ENCODE assay signal across 8 cellular contexts in genomic region chr2:27891063-27891819, GRCh38. TPM values are rescaled to one million over a fixed set of nuclear protein-coding genes. Genes with fewer than 3 reads are reported as not detected.
DNase-seq lines count a peak whose midpoint lies in the region; ATAC-seq, FAIRE-seq and TF ChIP-seq lines count a peak whose summit lies in the region.

No MANE protein-coding gene starts in this region.

- H3K18ac ChIP-seq in neuronal stem cell (ENCODE audit: low read length), result peak overlapping the region; percentile 73

- no peaks in the 10 kb centered on the region for H3K9me3 ChIP-seq in neuronal stem cell (replicated peaks in 1 of 2; ENCODE audit: control insufficient read depth in 2 of 2, insufficient read depth in 1 of 2, low read depth in 1 of 2, low read length in 2 of 2)

- no peak overlapping the region for H4K91ac ChIP-seq in neuronal stem cell (ENCODE audit: low read depth, low read length, poor library complexity)

- H2BK5ac ChIP-seq in neuronal stem cell (ENCODE audit: low read length), result no peak overlapping the region

- WGBS in neuronal stem cell (ENCODE audit: extremely low coverage in 2 of 2, insufficient read length in 2 of 2, insufficient replicate concordance in 1 of 2), 2 donors, result no CpG with 5 or more reads among the region's 21 CpGs

- H2BK15ac ChIP-seq in neuronal stem cell (ENCODE audit: low read length), result no peak overlapping the region

- DNase-seq in AG10803 (ENCODE audit: low read depth), result peak; percentile 67
- DNase-seq in GM19240 (ENCODE audit: insufficient read length, low spot score), result peak; percentile 33
- peak; percentile 74 for DNase-seq in HTR-8/SVneo (ENCODE audit: insufficient read length, low spot score)
- peak; percentile 19 for DNase-seq in SIG-M5 (lab: John Stamatoyannopoulos, UW)
- DNase-seq in activated gamma-delta T cell treated with anti-CD3 and anti-CD28 coated beads, Interleukin-2, amount 50 U/mL, for 16 hours (ENCODE audit: low read depth), result peak; percentile 81
- peak in 1 of 2 donors; percentile 63 for DNase-seq in foreskin keratinocyte
- DNase-seq in neuronal stem cell (ENCODE audit: low spot score), result peak; percentile 54
- peak in 34 of 49 donors; percentile 4 to 91 (median 32) for DNase-seq in substantia nigra (lab: John Stamatoyannopoulos, UW)

- H3K4me3 ChIP-seq in AG10803 (ENCODE audit: low read length) (peak overlapping the region; percentile 90), neuronal stem cell (ENCODE audit: low read length in 2 of 2) (peak overlapping the region; percentile 72 to 93)

- H3K9ac ChIP-seq in neuronal stem cell (ENCODE audit: low read depth, low read length, poor library complexity), result peak overlapping the region; percentile 65

- H3K14ac ChIP-seq in neuronal stem cell (ENCODE audit: low read length), result no peak overlapping the region

- TF ChIP-seq CTCF in AG10803 (conservative IDR thresholded peaks at IDR 0.05; ENCODE audit: low read length) (no peak; the same call in 1 of the 2 replicates), foreskin keratinocyte (conservative IDR thresholded peaks at IDR 0.05) (no peak)

- no peak overlapping the region for H2AK5ac ChIP-seq in neuronal stem cell (ENCODE audit: low read depth, low read length)

- no peak overlapping the region for H4K8ac ChIP-seq in neuronal stem cell (ENCODE audit: low read depth, low read length)

- peak overlapping the region; percentile 67 for H3K4me2 ChIP-seq in neuronal stem cell (ENCODE audit: insufficient read depth, low read length, poor library complexity, severe bottlenecking)

- peaks cover 4% of the 10 kb centered on the region for H3K4me1 ChIP-seq in foreskin keratinocyte
- peaks cover 0 to 3% of the 10 kb centered on the region in 2 donors for H3K4me1 ChIP-seq in neuronal stem cell (ENCODE audit: control insufficient read depth in 2 of 2, insufficient read depth in 1 of 2, low read depth in 1 of 2, low read length in 2 of 2)

- H3K27ac ChIP-seq in foreskin keratinocyte (peak overlapping the region; percentile 98), neuronal stem cell (replicated peaks; ENCODE audit: low read length) (peak overlapping the region; percentile 51), substantia nigra (ENCODE audit: low read depth, low read length, poor library complexity, severe bottlenecking) (peak overlapping the region; percentile 88)

- no peak overlapping the region for H2BK120ac ChIP-seq in neuronal stem cell (ENCODE audit: low read depth, low read length)

- no peak overlapping the region for H3K23ac ChIP-seq in neuronal stem cell (ENCODE audit: low read depth, low read length, poor library complexity)

- no peaks in the 10 kb centered on the region for H3K79me1 ChIP-seq in neuronal stem cell (ENCODE audit: low read depth, low read length)

- peak; percentile 48 for ATAC-seq in foreskin keratinocyte

- no peak overlapping the region for H3K4ac ChIP-seq in neuronal stem cell (ENCODE audit: low read length)

- H2AFZ ChIP-seq in neuronal stem cell (ENCODE audit: low read length), result peak overlapping the region; percentile 95

- FAIRE-seq in HTR-8/SVneo (lab: Jason Lieb, UNC), result peak; percentile 79

- no peak overlapping the region for H2BK12ac ChIP-seq in neuronal stem cell (ENCODE audit: low read length)

- H3K36me3 ChIP-seq in neuronal stem cell (replicated peaks in 1 of 2; ENCODE audit: control insufficient read depth in 2 of 2, insufficient read depth in 2 of 2, low read length in 2 of 2), result peaks cover 4 to 16% of the 10 kb centered on the region in 2 donors

- H3K27me3 ChIP-seq in foreskin keratinocyte (no peaks in the 10 kb centered on the region), neuronal stem cell (ENCODE audit: control insufficient read depth in 3 of 3, insufficient read depth in 3 of 3, low read depth in 1 of 3, low read length in 3 of 3) (no peaks in the 10 kb centered on the region)

RNA-seq across cellular contexts. Expression of gene BABAM2, which starts 0.7 kb away (rescaled TPM):
- 26.6 and 26.7 TPM in 2 replicates for total RNA-seq in foreskin keratinocyte
- 22.6 and 26.9 TPM in 2 replicates for polyA plus RNA-seq in foreskin keratinocyte
- 30.8 TPM for polyA plus RNA-seq in neuronal stem cell (2013, experiment 1 of 2)
- polyA plus RNA-seq in neuronal stem cell (2013, experiment 2 of 2), result 29.5 TPM

RNA-seq across cellular contexts. Expression of gene RBKS, which starts 1.1 kb away (rescaled TPM):
- total RNA-seq in foreskin keratinocyte, result 0.99 and 1.1 TPM in 2 replicates
- polyA plus RNA-seq in foreskin keratinocyte, result 1.3 and 1.5 TPM in 2 replicates
- polyA plus RNA-seq in neuronal stem cell (2013, experiment 1 of 2), result 2.4 TPM
- polyA plus RNA-seq in neuronal stem cell (2013, experiment 2 of 2), result 2.5 TPM
